In genomic region chr17:36951390-36951789, GRCh38 we compare ENCODE assay signal across 1 cellular context.
TF ChIP-seq lines count a peak whose summit lies in the region.

No MANE protein-coding gene starts in this region.

TF ChIP-seq in GM12878, 131 proteins besides CTCF, POLR2A, EP300 and RAD21:
- TF ChIP-seq NFIC (IDR thresholded peaks at IDR 0.05; ENCODE audit: low read depth, low read length) (no peak), ZZZ3 (IDR thresholded peaks at IDR 0.05; ENCODE audit: control insufficient read depth, insufficient read length, low read depth) (no peak), HCFC1 (IDR thresholded peaks at IDR 0.05; ENCODE audit: low read length) (no peak)
